ENCODE assay signal across 12 cellular contexts in the genomic region with DNA sequence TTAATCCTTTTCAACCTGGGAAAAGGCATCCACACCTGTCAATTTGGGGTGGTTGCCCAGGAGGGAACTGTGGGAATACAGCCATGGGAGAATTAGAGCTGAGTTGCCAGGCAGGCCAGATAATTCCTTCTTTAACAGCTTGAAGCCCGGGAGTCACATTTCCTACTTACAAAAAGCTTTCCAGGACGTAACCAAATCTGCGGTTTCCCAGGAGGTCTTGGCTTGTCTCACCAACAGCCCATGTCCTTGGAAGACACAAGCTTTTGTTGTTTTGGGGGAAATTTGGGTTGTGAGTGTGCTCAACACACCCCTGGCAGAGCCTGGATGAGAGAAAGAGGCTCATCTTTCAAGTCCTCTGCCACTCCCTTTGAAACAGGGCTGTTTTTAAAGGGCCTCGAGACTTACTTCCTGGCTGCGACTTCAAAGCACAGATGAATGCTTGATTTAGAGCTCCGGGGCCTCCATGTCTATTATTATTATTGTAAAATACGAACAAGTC.
DNase-seq lines count a peak whose midpoint lies in the region; TF ChIP-seq lines count a peak whose summit lies in the region.
"Had no signal": no experiment of that assay in that cellular context is flagged by ENCODE, and none has a peak within 500 bp of the region (broad histone marks: within the 10 kb centered on the region; RNA-seq: fewer than 3 reads in every experiment).

No MANE protein-coding gene starts in this region.

- H3K9me3 ChIP-seq in transverse colon = no peaks in the 10 kb centered on the region
- H3K9me3 ChIP-seq: testis had no signal

- peak; percentile 73 for DNase-seq in NOMO-1 treated with DMSO at 0.1 percent for 48 hours (lab: John Stamatoyannopoulos, UW; ENCODE audit: unreplicated experiment)
- no peak for DNase-seq in NOMO-1 (lab: John Stamatoyannopoulos, UW; ENCODE audit: unreplicated experiment in 2 of 2)
- DNase-seq in cerebellum (ENCODE audit: low spot score) = peak; percentile 41
- DNase-seq in medulla oblongata (ENCODE audit: extremely low spot score) = peak; percentile 4
- no peak for DNase-seq in transverse colon
- no peak for DNase-seq in activated naive CD4-positive, alpha-beta T cell treated with anti-CD3 and anti-CD28 coated beads, Interleukin-2, amount 50 U/mL, for 16 hours
- no peak for DNase-seq in DMS114 treated with DMSO at 0.1 percent for 48 hours (lab: John Stamatoyannopoulos, UW; ENCODE audit: unreplicated experiment)
- no peak for DNase-seq in NCI-H2029 treated with DMSO at 0.1 percent for 48 hours (lab: John Stamatoyannopoulos, UW)
- DNase-seq: ACHN; cortex of kidney; NK-92 treated with Interleukin-12 subunit alpha and Interleukin-12 subunit beta, amount 100 ng/mL, for 24 hours; testis had no signal

- WGBS in transverse colon (ENCODE audit: low coverage in 1 of 2), 2 donors = 40 to 46% methylated on average over 6 to 7 of the region's 7 CpGs

- no peak for TF ChIP-seq CTCF in transverse colon (IDR thresholded peaks at IDR 0.05)

- H3K4me3 ChIP-seq in transverse colon = no peak overlapping the region
- H3K4me3 ChIP-seq: testis had no signal

- H3K27ac ChIP-seq in transverse colon = peak overlapping the region; percentile 3 to 56 (median 24)
- H3K27ac ChIP-seq: testis had no signal

- peaks cover 0 to 17% (median 7%) of the 10 kb centered on the region in 4 donors for H3K4me1 ChIP-seq in transverse colon
- H3K4me1 ChIP-seq: testis had no signal

- H3K36me3 ChIP-seq in transverse colon = no peaks in the 10 kb centered on the region

- H3K27me3 ChIP-seq in transverse colon = no peaks in the 10 kb centered on the region
- H3K27me3 ChIP-seq: testis had no signal

- intact Hi-C loops in transverse colon (cut with DNase I; ENCODE audit: low total_unique reads) = no loop called here

- TF ChIP-seq POLR2A in transverse colon (IDR thresholded peaks at IDR 0.05) = no peak

- in situ Hi-C loops in transverse colon (cut with MboI; ENCODE audit: low pct_ligation_motif_present in 1 of 4, low pct_unique_long_range_greater_than_20kb in 1 of 4, low sequenced_read_pairs in 3 of 4) = no loop called here

- no peak for TF ChIP-seq EP300 in transverse colon (IDR thresholded peaks at IDR 0.05; ENCODE audit: low read depth)

Comparison
In these comparisons a context has a peak if more than half of its experiments do, and no peak if none do; other contexts are left out.
1. DNase-seq: peak in NOMO-1 treated with DMSO at 0.1 percent for 48 hours (single experiment), cerebellum (single experiment) and medulla oblongata (single experiment); none in NOMO-1 (0 of 2), transverse colon (single experiment), activated naive CD4-positive, alpha-beta T cell treated with anti-CD3 and anti-CD28 coated beads, Interleukin-2, amount 50 U/mL, for 16 hours (single experiment), DMS114 treated with DMSO at 0.1 percent for 48 hours (single experiment) and NCI-H2029 treated with DMSO at 0.1 percent for 48 hours (single experiment).